In genomic region chr2:18435425-18436037, GRCh38 we compare ENCODE assay signal across 10 cellular contexts.
DNase-seq lines count a peak whose midpoint lies in the region; ATAC-seq and TF ChIP-seq lines count a peak whose summit lies in the region.
"Had no signal": no experiment of that assay in that cellular context is flagged by ENCODE, and none has a peak within 500 bp of the region (broad histone marks: within the 10 kb centered on the region; RNA-seq: fewer than 3 reads in every experiment).

No MANE protein-coding gene starts in this region.

- no peak overlapping the region for H3K27ac ChIP-seq in brain microvascular endothelial cell
- no peak overlapping the region for H3K27ac ChIP-seq in right lobe of liver
- no peak overlapping the region for H3K27ac ChIP-seq in stomach
- H3K27ac ChIP-seq: BLaER1 treated with 17β-estradiol and CSF1 and Interleukin-3, amounts not matched to agents 10 nM and 100 nM had no signal

- in situ Hi-C loops in brain microvascular endothelial cell (cut with HindIII; ENCODE audit: low pct_ligation_motif_present, low sequenced_read_pairs): no loop called here

- peak; percentile 43 for TF ChIP-seq CTCF in brain microvascular endothelial cell (IDR thresholded peaks at IDR 0.05; ENCODE audit: low read depth, low read length, missing control alignments)
- TF ChIP-seq CTCF in right lobe of liver (IDR thresholded peaks at IDR 0.05): peak; percentile 43 to 59 (median 49)
- peak in 3 of 7 experiments; percentile 30 to 54 (median 36) for TF ChIP-seq CTCF in stomach (IDR thresholded peaks at IDR 0.05)

- DNase-seq in DMS79 treated with DMSO at 0.1 percent for 48 hours (lab: John Stamatoyannopoulos, UW) (peak; percentile 7), DMS79 (lab: John Stamatoyannopoulos, UW) (no peak), NCI-H526 (lab: John Stamatoyannopoulos, UW) (peak; percentile 21 to 66), brain microvascular endothelial cell (peak; percentile 70), right lobe of liver (no peak), stomach (no peak)
- DNase-seq in stimulated activated naive CD4-positive, alpha-beta T cell treated with Interleukin-2 at 50 U/mL for 16 hours (lab: John Stamatoyannopoulos, UW): no peak

- WGBS in right lobe of liver (ENCODE audit: insufficient coverage, low coverage, low lambda C conversion rate, missing lambda C conversion rate): 29% methylated on average over 2 of the region's 2 CpGs
- WGBS in stomach, 5 donors: 36 to 45% (median 38%) methylated on average over 2 of the region's 2 CpGs

- no peak for TF ChIP-seq EP300 in stomach (IDR thresholded peaks at IDR 0.05)

- H3K9me3 ChIP-seq in right lobe of liver (no peaks in the 10 kb centered on the region), stomach (peaks cover 0 to 2% (median 0%) of the 10 kb centered on the region in 4 donors)

- H3K4me1 ChIP-seq in right lobe of liver (no peaks in the 10 kb centered on the region), stomach (peaks cover 0 to 13% (median 3%) of the 10 kb centered on the region in 4 donors)

- no peaks in the 10 kb centered on the region for H3K36me3 ChIP-seq in brain microvascular endothelial cell (replicated peaks)
- H3K36me3 ChIP-seq in right lobe of liver: no peaks in the 10 kb centered on the region
- H3K36me3 ChIP-seq in stomach: no peaks in the 10 kb centered on the region
- H3K36me3 ChIP-seq: BLaER1 treated with 17β-estradiol and CSF1 and Interleukin-3, amounts not matched to agents 10 nM and 100 nM had no signal

- intact Hi-C loops in right lobe of liver (cut with DNase I): no loop called here
- intact Hi-C loops in stomach (cut with DNase I; ENCODE audit: low total_unique reads): no loop called here

- peak; percentile 53 for ATAC-seq in HG02973 (IDR thresholded peaks at IDR 0.05; ENCODE audit: unreplicated experiment)
- ATAC-seq in right lobe of liver: peak; percentile 39 to 65 (median 54)
- ATAC-seq: activated T-cell treated with anti-CD3 and anti-CD28 coated beads, Interleukin-2, amount 50 U/mL, for 72 hours had no signal

- no peak for TF ChIP-seq POLR2A in right lobe of liver (IDR thresholded peaks at IDR 0.05)
- TF ChIP-seq POLR2A in stomach (IDR thresholded peaks at IDR 0.05): no peak

- H3K4me3 ChIP-seq in brain microvascular endothelial cell (ENCODE audit: low read depth, low read length) (no peak overlapping the region), right lobe of liver (no peak overlapping the region), stomach (no peak overlapping the region)
- H3K4me3 ChIP-seq: BLaER1 treated with 17β-estradiol and CSF1 and Interleukin-3, amounts not matched to agents 10 nM and 100 nM had no signal

- H3K27me3 ChIP-seq in brain microvascular endothelial cell (replicated peaks): no peaks in the 10 kb centered on the region
- peaks cover 0 to 3% of the 10 kb centered on the region in 2 donors for H3K27me3 ChIP-seq in right lobe of liver
- no peaks in the 10 kb centered on the region for H3K27me3 ChIP-seq in stomach
- H3K27me3 ChIP-seq: BLaER1 treated with 17β-estradiol and CSF1 and Interleukin-3, amounts not matched to agents 10 nM and 100 nM had no signal

Comparison
In these comparisons a context has a peak if more than half of its experiments do, and no peak if none do; other contexts are left out.
1. DNase-seq: peak in DMS79 treated with DMSO at 0.1 percent for 48 hours (single experiment), NCI-H526 (2 of 2) and brain microvascular endothelial cell (single experiment); none in DMS79 (single experiment), right lobe of liver (0 of 3), stomach (single experiment) and stimulated activated naive CD4-positive, alpha-beta T cell treated with Interleukin-2 at 50 U/mL for 16 hours (single experiment).